9 cellular contexts compared by ENCODE assay signal in genomic region chr20:5056801-5057599, GRCh38. TPM values are rescaled to one million over a fixed set of nuclear protein-coding genes. Genes with fewer than 3 reads are reported as not detected.
DNase-seq lines count a peak whose midpoint lies in the region; ATAC-seq and TF ChIP-seq lines count a peak whose summit lies in the region.
"Had no signal": no experiment of that assay in that cellular context is flagged by ENCODE, and none has a peak within 500 bp of the region (broad histone marks: within the 10 kb centered on the region; RNA-seq: fewer than 3 reads in every experiment).

No MANE protein-coding gene starts in this region.

- H3K27ac ChIP-seq in sigmoid colon: peak overlapping the region in 1 of 4 donors; percentile 6
- H3K27ac ChIP-seq: psoas muscle had no signal

- peak; percentile 57 for ATAC-seq in HG02759 (IDR thresholded peaks at IDR 0.05; ENCODE audit: unreplicated experiment)

- H3K9me3 Mint-ChIP-seq in immature natural killer cell: no peaks in the 10 kb centered on the region

- H3K4me3 ChIP-seq in sigmoid colon: no peak overlapping the region
- H3K4me3 ChIP-seq: psoas muscle had no signal

- peaks cover 0 to 1% (median 0%) of the 10 kb centered on the region in 4 donors for H3K9me3 ChIP-seq in sigmoid colon
- H3K9me3 ChIP-seq: psoas muscle had no signal

- intact Hi-C loops in sigmoid colon (cut with DNase I): no loop called here

- TF ChIP-seq CTCF in sigmoid colon (IDR thresholded peaks at IDR 0.05): no peak

- no peaks in the 10 kb centered on the region for H3K27me3 ChIP-seq in sigmoid colon

- H3K4me1 Mint-ChIP-seq in immature natural killer cell: peaks cover 27 to 33% of the 10 kb centered on the region in 2 donors

- no peaks in the 10 kb centered on the region for H3K36me3 Mint-ChIP-seq in immature natural killer cell

- WGBS in sigmoid colon, 2 donors: 26 to 35% methylated on average over 5 of the region's 5 CpGs

- no peaks in the 10 kb centered on the region for H3K4me1 ChIP-seq in sigmoid colon
- H3K4me1 ChIP-seq: psoas muscle had no signal

- DNase-seq in C1 segment of cervical spinal cord (lab: John Stamatoyannopoulos, UW): peak in 8 of 14 donors; percentile 5 to 42 (median 25)
- DNase-seq in SW480 (ENCODE audit: low spot score): peak; percentile 49
- peak; percentile 71 for DNase-seq in activated naive CD4-positive, alpha-beta T cell treated with anti-CD3 and anti-CD28 coated beads, Interleukin-2, amount 50 U/mL, for 16 hours
- peak; percentile 86 to 91 (median 88) for DNase-seq in immature natural killer cell
- peak; percentile 47 to 67 (median 50) for DNase-seq in stimulated activated CD4-positive, alpha-beta T cell treated with anti-CD3 and anti-CD28 coated beads, TNF-alpha, amount 100 ng/mL, for 48 hours (ENCODE audit: low read depth in 3 of 3)
- no peak for DNase-seq in sigmoid colon
- DNase-seq in NCI-H2196 treated with DMSO at 0.1 percent for 48 hours (lab: John Stamatoyannopoulos, UW; ENCODE audit: unreplicated experiment): no peak
- DNase-seq: psoas muscle had no signal

- H3K27me3 Mint-ChIP-seq in immature natural killer cell (ENCODE audit: low read depth in 3 of 3): peaks cover 0 to 6% (median 2%) of the 10 kb centered on the region in 3 donors

- TF ChIP-seq EP300 in sigmoid colon (IDR thresholded peaks at IDR 0.05): no peak

- H3K4me3 Mint-ChIP-seq in immature natural killer cell: peak overlapping the region; percentile 23 to 75 (median 45)

- H3K36me3 ChIP-seq in sigmoid colon: no peaks in the 10 kb centered on the region

- peak overlapping the region; percentile 83 to 95 (median 90) for H3K27ac Mint-ChIP-seq in immature natural killer cell

- no peak for TF ChIP-seq POLR2A in sigmoid colon (IDR thresholded peaks at IDR 0.05)

RNA-seq across cellular contexts. Expression of gene SLC23A2, which starts 55.7 kb away (rescaled TPM):
- polyA plus RNA-seq in immature natural killer cell: 1 to 10 TPM; 5.0 to 9.3 (median 5.1) TPM
- 10 to 100 TPM; 10.9 to 15.2 (median 12.9) TPM for total RNA-seq in sigmoid colon
- 1 to 10 TPM in 2 of 3 donors, under 1 TPM in 1; 0.60 to 6.1 (median 1.4) TPM for polyA plus RNA-seq in sigmoid colon

RNA-seq across cellular contexts. Expression of gene TMEM230, which starts 55.9 kb away (rescaled TPM):
- polyA plus RNA-seq in immature natural killer cell (100 to 1,000 TPM; 224 to 275 (median 239) TPM), sigmoid colon (100 to 1,000 TPM in 2 of 3 donors, 10 to 100 TPM in 1; 68.7 to 145 (median 119) TPM)
- total RNA-seq in sigmoid colon: 100 to 1,000 TPM in 1 of 4 donors, 10 to 100 TPM in 3; 79.3 to 116 (median 94.0) TPM

Comparison
In these comparisons a context has a peak if more than half of its experiments do, and no peak if none do; other contexts are left out.
1. DNase-seq: peak in C1 segment of cervical spinal cord (8 of 14), SW480 (single experiment), activated naive CD4-positive, alpha-beta T cell treated with anti-CD3 and anti-CD28 coated beads, Interleukin-2, amount 50 U/mL, for 16 hours (single experiment), immature natural killer cell (3 of 3) and stimulated activated CD4-positive, alpha-beta T cell treated with anti-CD3 and anti-CD28 coated beads, TNF-alpha, amount 100 ng/mL, for 48 hours (3 of 3); none in sigmoid colon (single experiment) and NCI-H2196 treated with DMSO at 0.1 percent for 48 hours (single experiment).